In genomic region chr5:119270121-119270565, GRCh38 we compare ENCODE assay signal across 9 cellular contexts.
A peak's percentile ranks its signal among the peaks of the same experiment; 100 is the strongest.
DNase-seq lines count a peak whose midpoint lies in the region; ATAC-seq, FAIRE-seq and TF ChIP-seq lines count a peak whose summit lies in the region.
"Had no signal": no experiment of that assay in that cellular context is flagged by ENCODE, and none has a peak within 500 bp of the region (broad histone marks: within the 10 kb centered on the region; RNA-seq: fewer than 3 reads in every experiment).

No MANE protein-coding gene starts in this region.

- TF ChIP-seq EP300 in HepG2 (IDR thresholded peaks at IDR 0.05; ENCODE audit: low read depth in 2 of 2, low read length in 2 of 2) (no peak), HepG2 (CRISPR knock-in tag; IDR thresholded peaks at IDR 0.05; ENCODE audit: borderline replicate concordance) (no peak)

- H3K4me3 Mint-ChIP-seq in activated B cell treated with CpG ODN at 0.5 μM for 24 hours = peak overlapping the region; percentile 95

- H3K18ac ChIP-seq in mesenchymal stem cell (ENCODE audit: low read depth in 1 of 2, low read length in 2 of 2) = no peak overlapping the region

- POLR2A ChIA-PET in HepG2 (lab: Yijun Ruan, JAX) = interaction anchor here (2.9 kb wide), 1 partner anchor 30 kb away, joined by 44 read pairs; no protein-coding TSS in a partner anchor
- POLR2A ChIA-PET in activated B cell treated with CpG ODN at 0.5 μM for 24 hours (lab: Charles Lee) = interaction anchor here (0.9 to 3.8 kb wide), 10 partner anchors 9 to 282 kb away, joined by 3 to 31 read pairs (median 4); partner anchors contain the start of genes DMXL1, DTWD2 and TNFAIP8

- CTCF ChIA-PET in HepG2 (lab: Yijun Ruan, JAX; ENCODE audit: low intra/inter-chr PET ratio, low total read pairs) (no interaction called here), activated B cell treated with CpG ODN at 0.5 μM for 24 hours (lab: Charles Lee) (interaction anchor here (0.6 to 4.4 kb wide), 5 partner anchors 44 to 142 kb away, joined by 3 to 20 read pairs (median 7); no protein-coding TSS in a partner anchor)

- peaks cover 52% of the 10 kb centered on the region for H3K4me1 ChIP-seq in HepG2 (ENCODE audit: insufficient read depth, low read length)
- peaks cover 0 to 5% (median 0%) of the 10 kb centered on the region in 4 donors for H3K4me1 ChIP-seq in right lobe of liver
- H3K4me1 ChIP-seq in mesenchymal stem cell (ENCODE audit: control insufficient read depth, insufficient read depth, low read depth, low read length) = peaks cover 11% of the 10 kb centered on the region
- H3K4me1 ChIP-seq in vagina = peaks cover 53% of the 10 kb centered on the region
- peaks cover 0 to 11% of the 10 kb centered on the region in 2 donors for H3K4me1 ChIP-seq in adrenal gland (replicated peaks in 1 of 2)

- H3K14ac ChIP-seq in mesenchymal stem cell (ENCODE audit: low read length in 2 of 2) = no peak overlapping the region

- no peaks in the 10 kb centered on the region for H3K9me3 Mint-ChIP-seq in activated B cell treated with CpG ODN at 0.5 μM for 24 hours

- H3K27ac ChIP-seq in HepG2 (ENCODE audit: extremely low read length, insufficient read depth, low read length) = no peak overlapping the region
- H3K27ac ChIP-seq in right lobe of liver = no peak overlapping the region
- no peak overlapping the region for H3K27ac ChIP-seq in mesenchymal stem cell (ENCODE audit: low read length, poor library complexity, severe bottlenecking)
- H3K27ac ChIP-seq in vagina = no peak overlapping the region
- no peak overlapping the region for H3K27ac ChIP-seq in adrenal gland

- H3K79me2 ChIP-seq in HepG2 (ENCODE audit: insufficient read depth, low read length) = peaks cover 3% of the 10 kb centered on the region

- no peak overlapping the region for H2BK12ac ChIP-seq in mesenchymal stem cell (ENCODE audit: low read length in 2 of 2)

- H3K4me1 Mint-ChIP-seq in activated B cell treated with CpG ODN at 0.5 μM for 24 hours = peaks cover 71% of the 10 kb centered on the region

- no peak overlapping the region for H2AFZ ChIP-seq in HepG2 (ENCODE audit: low read length)
- H2AFZ ChIP-seq in mesenchymal stem cell (ENCODE audit: low read depth, low read length) = no peak overlapping the region

- no peak for TF ChIP-seq POLR2A in HepG2 (IDR thresholded peaks at IDR 0.05; ENCODE audit: insufficient read depth in 1 of 2, low read depth in 2 of 2, low read length in 2 of 2)
- no peak for TF ChIP-seq POLR2A in right lobe of liver (IDR thresholded peaks at IDR 0.05)
- no peak for TF ChIP-seq POLR2A in vagina (IDR thresholded peaks at IDR 0.05)
- no peak for TF ChIP-seq POLR2A in adrenal gland (IDR thresholded peaks at IDR 0.05)

- no peak for FAIRE-seq in HepG2 (lab: Jason Lieb, UNC)

- no TSS peak for BruUV-seq in HepG2 (replicated peaks; lab: Mats Ljungman, UMichigan)

- H2BK15ac ChIP-seq in mesenchymal stem cell (ENCODE audit: low read depth, poor library complexity, severe bottlenecking) = no peak overlapping the region

- no peak overlapping the region for H4K8ac ChIP-seq in mesenchymal stem cell (ENCODE audit: low read length)

- TF ChIP-seq RAD21 in HepG2 (CRISPR knock-in tag; IDR thresholded peaks at IDR 0.05) = no peak

- in situ Hi-C loops in HepG2 (cut with HindIII; ENCODE audit: extremely low pct_ligation_motif_present, low pct_unique_long_range_greater_than_20kb) = no loop called here

- 96% methylated on average over 5 of the region's 5 CpGs for WGBS in HepG2 (ENCODE audit: low lambda C conversion rate)
- 66% methylated on average over 5 of the region's 5 CpGs for WGBS in right lobe of liver (ENCODE audit: insufficient coverage, low coverage, low lambda C conversion rate, missing lambda C conversion rate)
- WGBS in mesenchymal stem cell = 80% methylated on average over 5 of the region's 5 CpGs
- 70 to 92% (median 83%) methylated on average over 5 of the region's 5 CpGs for WGBS in adrenal gland, 4 donors

- H3K36me3 Mint-ChIP-seq in activated B cell treated with CpG ODN at 0.5 μM for 24 hours (ENCODE audit: low read depth) = peaks cover 18% of the 10 kb centered on the region

- no peak overlapping the region for H2BK5ac ChIP-seq in mesenchymal stem cell (ENCODE audit: low read depth, low read length, poor library complexity, severe bottlenecking)

- intact Hi-C loops in HepG2 (cut with micrococcal nuclease; ENCODE audit: unreplicated experiment) (no loop called here), right lobe of liver (cut with DNase I) (no loop called here), activated B cell treated with CpG ODN at 0.5 μM for 24 hours (cut with micrococcal nuclease) (no loop called here), vagina (cut with DNase I) (loop anchor here (10.0 kb wide), 1 partner anchor 55 kb away; no protein-coding TSS in a partner anchor), adrenal gland (cut with DNase I) (no loop called here)

- H3K36me3 ChIP-seq in HepG2 (replicated peaks in 1 of 2; ENCODE audit: control insufficient read depth in 1 of 2, insufficient read depth in 2 of 2, low read length in 2 of 2) (no peaks in the 10 kb centered on the region), right lobe of liver (no peaks in the 10 kb centered on the region), mesenchymal stem cell (ENCODE audit: control insufficient read depth in 1 of 2, insufficient read depth in 2 of 2, low read depth in 1 of 2, low read length in 2 of 2) (no peaks in the 10 kb centered on the region), vagina (no peaks in the 10 kb centered on the region), adrenal gland (replicated peaks in 1 of 2) (no peaks in the 10 kb centered on the region)

- no peak overlapping the region for H3K4me3 ChIP-seq in HepG2 (replicated peaks in 1 of 3; ENCODE audit: insufficient read depth in 1 of 3, low read depth in 2 of 3, low read length in 3 of 3)
- H3K4me3 ChIP-seq in right lobe of liver = no peak overlapping the region
- peak overlapping the region in 1 of 2 experiments; percentile 97 for H3K4me3 ChIP-seq in mesenchymal stem cell (ENCODE audit: insufficient read depth in 1 of 2, low read depth in 1 of 2, low read length in 2 of 2)
- peak overlapping the region; percentile 87 to 90 for H3K4me3 ChIP-seq in vagina
- no peak overlapping the region for H3K4me3 ChIP-seq in adrenal gland

- H2BK120ac ChIP-seq in mesenchymal stem cell (ENCODE audit: low read depth, low read length) = no peak overlapping the region

- no peak for TF ChIP-seq CTCF in HepG2 (CRISPR knock-in tag; IDR thresholded peaks at IDR 0.05)
- no peak for TF ChIP-seq CTCF in right lobe of liver (IDR thresholded peaks at IDR 0.05)
- TF ChIP-seq CTCF in activated B cell treated with CpG ODN at 0.5 μM for 24 hours (IDR thresholded peaks at IDR 0.05) = no peak
- TF ChIP-seq CTCF in vagina (IDR thresholded peaks at IDR 0.05) = no peak
- TF ChIP-seq CTCF in adrenal gland (IDR thresholded peaks at IDR 0.05) = no peak

- H3K27me3 Mint-ChIP-seq in activated B cell treated with CpG ODN at 0.5 μM for 24 hours = no peaks in the 10 kb centered on the region

- no peaks in the 10 kb centered on the region for H4K20me1 ChIP-seq in HepG2 (ENCODE audit: insufficient read depth, low read length)

- H3K4me2 ChIP-seq in HepG2 (ENCODE audit: low read depth, low read length) (peak overlapping the region; percentile 91; the same call in 1 of the 2 replicates), mesenchymal stem cell (ENCODE audit: low read length, poor library complexity, severe bottlenecking) (peak overlapping the region; percentile 8)

- H3K9ac ChIP-seq in HepG2 (ENCODE audit: insufficient read depth, low read depth, low read length) = no peak overlapping the region
- H3K9ac ChIP-seq in mesenchymal stem cell (ENCODE audit: low read length) = no peak overlapping the region

- H3K9me3 ChIP-seq in HepG2 (ENCODE audit: low read length) = no peaks in the 10 kb centered on the region
- H3K9me3 ChIP-seq in right lobe of liver = no peaks in the 10 kb centered on the region
- no peaks in the 10 kb centered on the region for H3K9me3 ChIP-seq in mesenchymal stem cell (ENCODE audit: control insufficient read depth, low read length)
- no peaks in the 10 kb centered on the region for H3K9me3 ChIP-seq in vagina
- no peaks in the 10 kb centered on the region for H3K9me3 ChIP-seq in adrenal gland (replicated peaks in 1 of 3)

- H2AK5ac ChIP-seq in mesenchymal stem cell (ENCODE audit: low read length, severe bottlenecking) = no peak overlapping the region

- H4K91ac ChIP-seq in mesenchymal stem cell (ENCODE audit: low read length) = no peak overlapping the region

- peak overlapping the region; percentile 95 for H3K27ac Mint-ChIP-seq in activated B cell treated with CpG ODN at 0.5 μM for 24 hours

- H3K27me3 ChIP-seq in HepG2 (ENCODE audit: control insufficient read depth in 1 of 2, insufficient read depth in 2 of 2, low read length in 2 of 2) (no peaks in the 10 kb centered on the region; a peak in 1 of 5 replicates), right lobe of liver (no peaks in the 10 kb centered on the region), mesenchymal stem cell (ENCODE audit: control insufficient read depth in 1 of 2, insufficient read depth in 1 of 2, low read length in 2 of 2) (no peaks in the 10 kb centered on the region), vagina (no peaks in the 10 kb centered on the region), adrenal gland (no peaks in the 10 kb centered on the region)

- no peak for ATAC-seq in HepG2
- ATAC-seq in right lobe of liver = no peak
- ATAC-seq in activated B cell treated with CpG ODN at 0.5 μM for 24 hours (ENCODE audit: low read depth) = no peak
- no peak for ATAC-seq in HG03039 (IDR thresholded peaks at IDR 0.05; ENCODE audit: unreplicated experiment)

- peaks cover 7% of the 10 kb centered on the region for H3K79me1 ChIP-seq in mesenchymal stem cell (replicated peaks; ENCODE audit: low read length, poor library complexity, severe bottlenecking)

- DNase-seq in HepG2 (ENCODE audit: low spot score) = no peak
- no peak for DNase-seq in right lobe of liver
- DNase-seq in activated B cell treated with CpG ODN at 0.5 μM for 24 hours = no peak
- no peak for DNase-seq in mesenchymal stem cell
- no peak for DNase-seq in vagina (ENCODE audit: extremely low spot score in 2 of 2)
- no peak for DNase-seq in A172 (ENCODE audit: low spot score)
- DNase-seq in adrenal gland = no peak
- DNase-seq: NCI-H1694 had no signal

- H3K4ac ChIP-seq in mesenchymal stem cell (ENCODE audit: low read depth in 1 of 2, low read length in 2 of 2) = no peak overlapping the region

- H3K23ac ChIP-seq in mesenchymal stem cell (ENCODE audit: low read length in 2 of 2) = no peak overlapping the region

TF ChIP-seq in HepG2, 621 proteins besides CTCF, POLR2A, EP300 and RAD21 (continues in another document):
- TF ChIP-seq TEF (CRISPR knock-in tag; IDR thresholded peaks at IDR 0.05) (no peak), ZSCAN25 (CRISPR knock-in tag; IDR thresholded peaks at IDR 0.05) (no peak), MEIS1 (CRISPR knock-in tag; IDR thresholded peaks at IDR 0.05; ENCODE audit: borderline replicate concordance) (no peak), HHEX (CRISPR knock-in tag; IDR thresholded peaks at IDR 0.05) (no peak)

Comparison
In these comparisons a context has a peak if more than half of its experiments do, and no peak if none do; other contexts are left out.
1. H3K4me3 ChIP-seq: peak in vagina (2 of 2); none in HepG2 (0 of 3), right lobe of liver (0 of 3) and adrenal gland (0 of 4).